In genomic region chr15:76954744-76955143, GRCh38 we compare ENCODE assay signal across 21 cellular contexts. TPM values are rescaled to one million over a fixed set of nuclear protein-coding genes. Genes with fewer than 3 reads are reported as not detected.
DNase-seq lines count a peak whose midpoint lies in the region; ATAC-seq lines count a peak whose summit lies in the region.
"Had no signal": no experiment of that assay in that cellular context is flagged by ENCODE, and none has a peak within 500 bp of the region (broad histone marks: within the 10 kb centered on the region; RNA-seq: fewer than 3 reads in every experiment).

No MANE protein-coding gene starts in this region.

- no peak overlapping the region; the same call in 1 of the 2 replicates for H3K27ac ChIP-seq in Karpas-422 (ENCODE audit: low read length)
- H3K27ac ChIP-seq: epithelial cell of prostate, uterus had no signal

- H3K4me3 ChIP-seq in Karpas-422 (ENCODE audit: low read length): no peak overlapping the region
- H3K4me3 ChIP-seq: uterus had no signal

- no peak overlapping the region for H2AFZ ChIP-seq in Karpas-422 (ENCODE audit: low read length)

- H3K4me2 ChIP-seq in Karpas-422 (ENCODE audit: low read depth, low read length, poor library complexity, severe bottlenecking): peak overlapping the region; percentile 56

- no peaks in the 10 kb centered on the region for H3K9me3 ChIP-seq in Karpas-422 (ENCODE audit: low read length)
- H3K9me3 ChIP-seq: uterus had no signal

- no peaks in the 10 kb centered on the region for H4K20me1 ChIP-seq in Karpas-422 (ENCODE audit: insufficient read depth, low read depth, low read length)

- H3K27me3 ChIP-seq in Karpas-422 (ENCODE audit: low read length): no peaks in the 10 kb centered on the region
- H3K27me3 ChIP-seq: uterus had no signal

- H3K79me2 ChIP-seq in Karpas-422 (ENCODE audit: low read length): no peaks in the 10 kb centered on the region

- H3K9me2 ChIP-seq in Karpas-422 (replicated peaks; ENCODE audit: insufficient read depth, low read length): no peaks in the 10 kb centered on the region

- 0 out of 2 replicates have a peak, but pooled peaks cover 3% of the 10 kb centered on the region for H3K36me3 ChIP-seq in Karpas-422 (ENCODE audit: insufficient read depth, low read length)
- H3K36me3 ChIP-seq: uterus had no signal

- peaks cover 49% of the 10 kb centered on the region for H3K4me1 ChIP-seq in Karpas-422 (ENCODE audit: low read length)
- H3K4me1 ChIP-seq: uterus had no signal

- intact Hi-C loops in posterior cingulate gyrus (cut with DNase I): no loop called here

- peak; percentile 65 for DNase-seq in Ammon's horn (ENCODE audit: low spot score)
- no peak for DNase-seq in Karpas-422
- DNase-seq in astrocyte of the hippocampus (ENCODE audit: low read depth, low spot score): peak; percentile 39
- peak; percentile 23 for DNase-seq in left kidney (ENCODE audit: low read depth, low spot score)
- no peak for DNase-seq in stimulated activated CD4-positive, alpha-beta T cell treated with anti-CD3 and anti-CD28 coated beads, Interleukin-15, amount 100 ng/mL, for 24 hours
- DNase-seq in posterior cingulate gyrus: no peak
- DNase-seq: activated CD4-positive, alpha-beta T cell treated with anti-CD3 and anti-CD28 coated beads, Interleukin-2, amount 50 U/mL, for 48 hours; activated naive CD4-positive, alpha-beta T cell treated with anti-CD3 and anti-CD28 coated beads for 36 hours; activated T-cell treated with anti-CD3 and anti-CD28 coated beads, Interleukin-2, amount 50 U/mL, for 1 hour; CD8-positive, alpha-beta T cell; cortex of kidney; HCEC 1CT; NCI-H1694 treated with DMSO at 0.1 percent for 48 hours; NCI-H446; T-cell; uterus had no signal

- ATAC-seq in HG02763 (IDR thresholded peaks at IDR 0.05; ENCODE audit: unreplicated experiment) (no peak), HG03175 (IDR thresholded peaks at IDR 0.05; ENCODE audit: unreplicated experiment) (no peak)
- ATAC-seq: CD8-positive, alpha-beta T cell; T-cell had no signal

- no peak overlapping the region for H3K9ac ChIP-seq in Karpas-422 (ENCODE audit: low read length)

RNA-seq across cellular contexts. Expression of gene RCN2, which starts 23.2 kb away (rescaled TPM):
- 69.3 and 84.8 TPM in 2 replicates for total RNA-seq in Karpas-422 (2014; rRNA removed; shearing (Covaris generic); ENCODE audit: low replicate concordance)

RNA-seq across cellular contexts. Expression of gene PSTPIP1, which starts 40.2 kb away (rescaled TPM):
- 13.1 and 40.4 TPM in 2 replicates for total RNA-seq in Karpas-422 (2014; rRNA removed; shearing (Covaris generic); ENCODE audit: low replicate concordance)
- total RNA-seq: glomerular endothelial cell, osteocyte had no signal

RNA-seq across cellular contexts. Expression of gene SCAPER, which starts 49.6 kb away (rescaled TPM):
- 4.3 and 6.3 TPM in 2 replicates for total RNA-seq in Karpas-422 (2014; rRNA removed; shearing (Covaris generic); ENCODE audit: low replicate concordance)

Comparison
In these comparisons a context has a peak if more than half of its experiments do, and no peak if none do; other contexts are left out.
1. DNase-seq: peak in Ammon's horn (single experiment), astrocyte of the hippocampus (single experiment) and left kidney (single experiment); none in Karpas-422 (single experiment), stimulated activated CD4-positive, alpha-beta T cell treated with anti-CD3 and anti-CD28 coated beads, Interleukin-15, amount 100 ng/mL, for 24 hours (single experiment) and posterior cingulate gyrus (0 of 10).